Comparison of ENCODE assay signal across 15 cellular contexts in the genomic region with DNA sequence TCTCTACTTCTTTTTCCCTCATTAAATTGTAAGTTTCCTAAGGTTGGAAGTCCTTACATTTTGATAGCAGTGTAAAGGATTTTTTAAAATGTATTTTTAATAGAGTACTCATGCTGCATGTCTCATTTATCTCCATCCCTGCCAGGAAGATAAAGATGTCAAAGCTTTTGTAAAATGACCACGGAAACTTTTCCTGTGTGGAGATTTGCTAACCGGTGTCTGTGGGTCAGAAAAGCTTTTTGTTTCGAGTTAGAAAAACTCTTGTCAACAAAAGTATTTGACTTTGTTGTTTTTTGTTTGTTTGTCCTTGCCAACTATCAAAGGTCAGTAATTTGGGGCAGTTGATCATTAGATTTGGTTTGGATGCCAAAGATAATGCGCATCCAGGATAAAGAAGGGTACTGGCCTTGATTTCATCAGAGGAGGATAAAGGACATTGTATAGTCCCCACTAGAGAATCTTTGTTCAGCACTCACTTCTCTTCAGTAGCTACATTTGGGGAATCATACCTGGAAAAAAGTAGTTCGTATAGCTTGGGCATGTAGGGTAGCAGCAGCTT.
DNase-seq lines count a peak whose midpoint lies in the region; ATAC-seq, FAIRE-seq and TF ChIP-seq lines count a peak whose summit lies in the region.
"Had no signal": no experiment of that assay in that cellular context is flagged by ENCODE, and none has a peak within 500 bp of the region (broad histone marks: within the 10 kb centered on the region; RNA-seq: fewer than 3 reads in every experiment).

No MANE protein-coding gene starts in this region.

- H3K4ac ChIP-seq in mesenchymal stem cell (ENCODE audit: low read depth in 1 of 2, low read length in 2 of 2), result no peak overlapping the region

- H3K4me3 ChIP-seq in right atrium auricular region (no peak overlapping the region), mesenchymal stem cell (ENCODE audit: insufficient read depth in 1 of 2, low read depth in 1 of 2, low read length in 2 of 2) (no peak overlapping the region), vagina (no peak overlapping the region)
- H3K4me3 ChIP-seq: BLaER1, Peyer's patch had no signal

- H3K27ac Mint-ChIP-seq in activated naive CD8-positive, alpha-beta T cell treated with anti-CD3 and anti-CD28 coated beads for 36 hours, result peak overlapping the region; percentile 91

- H3K27me3 ChIP-seq in right atrium auricular region (no peaks in the 10 kb centered on the region), mesenchymal stem cell (ENCODE audit: control insufficient read depth in 1 of 2, insufficient read depth in 1 of 2, low read length in 2 of 2) (no peaks in the 10 kb centered on the region), vagina (no peaks in the 10 kb centered on the region)
- H3K27me3 ChIP-seq: BLaER1, Peyer's patch had no signal

- H3K79me1 ChIP-seq in mesenchymal stem cell (replicated peaks; ENCODE audit: low read length, poor library complexity, severe bottlenecking), result peaks cover 4% of the 10 kb centered on the region

- no peak overlapping the region for H2BK5ac ChIP-seq in mesenchymal stem cell (ENCODE audit: low read depth, low read length, poor library complexity, severe bottlenecking)

- no peak overlapping the region for H2AFZ ChIP-seq in mesenchymal stem cell (ENCODE audit: low read depth, low read length)

- peaks cover 66% of the 10 kb centered on the region for H3K4me1 Mint-ChIP-seq in activated naive CD8-positive, alpha-beta T cell treated with anti-CD3 and anti-CD28 coated beads for 36 hours

- H3K23ac ChIP-seq in mesenchymal stem cell (ENCODE audit: low read length in 2 of 2), result no peak overlapping the region

- H2BK15ac ChIP-seq in mesenchymal stem cell (ENCODE audit: low read depth, poor library complexity, severe bottlenecking), result no peak overlapping the region

- H3K27ac ChIP-seq in right atrium auricular region, result peak overlapping the region; percentile 47 to 56
- H3K27ac ChIP-seq in mesenchymal stem cell (ENCODE audit: low read length, poor library complexity, severe bottlenecking), result no peak overlapping the region
- peak overlapping the region; percentile 33 for H3K27ac ChIP-seq in vagina

- peak overlapping the region; percentile 49 for H3K9ac ChIP-seq in mesenchymal stem cell (ENCODE audit: low read length)
- H3K9ac ChIP-seq: BLaER1 had no signal

- H2BK120ac ChIP-seq in mesenchymal stem cell (ENCODE audit: low read depth, low read length), result no peak overlapping the region

- no peak for TF ChIP-seq POLR2A in vagina (IDR thresholded peaks at IDR 0.05)
- TF ChIP-seq POLR2A in GM12891 (IDR thresholded peaks at IDR 0.05; ENCODE audit: low read depth, low read length), result no peak

- H3K18ac ChIP-seq in mesenchymal stem cell (ENCODE audit: low read depth in 1 of 2, low read length in 2 of 2), result no peak overlapping the region

- TF ChIP-seq CTCF in right atrium auricular region (IDR thresholded peaks at IDR 0.05) (no peak), vagina (IDR thresholded peaks at IDR 0.05) (no peak)

- no peak overlapping the region for H4K91ac ChIP-seq in mesenchymal stem cell (ENCODE audit: low read length)

- FAIRE-seq in GM12891 (lab: Jason Lieb, UNC), result no peak

- H3K27me3 Mint-ChIP-seq in activated naive CD8-positive, alpha-beta T cell treated with anti-CD3 and anti-CD28 coated beads for 36 hours, result no peaks in the 10 kb centered on the region

- H3K14ac ChIP-seq in mesenchymal stem cell (ENCODE audit: low read length in 2 of 2), result no peak overlapping the region

- no peak for ATAC-seq in left ventricle myocardium superior
- no peak for ATAC-seq in GM21360 (IDR thresholded peaks at IDR 0.05; ENCODE audit: unreplicated experiment)

- H3K9me3 ChIP-seq in right atrium auricular region (no peaks in the 10 kb centered on the region), mesenchymal stem cell (ENCODE audit: control insufficient read depth, low read length) (no peaks in the 10 kb centered on the region), vagina (no peaks in the 10 kb centered on the region)
- H3K9me3 ChIP-seq: BLaER1, Peyer's patch had no signal

- 92% methylated on average over 5 of the region's 5 CpGs for WGBS in mesenchymal stem cell

- no peak overlapping the region for H2BK12ac ChIP-seq in mesenchymal stem cell (ENCODE audit: low read length in 2 of 2)

- H4K8ac ChIP-seq in mesenchymal stem cell (ENCODE audit: low read length), result no peak overlapping the region

- H3K36me3 Mint-ChIP-seq in activated naive CD8-positive, alpha-beta T cell treated with anti-CD3 and anti-CD28 coated beads for 36 hours, result peaks cover 74% of the 10 kb centered on the region

- intact Hi-C loops in left ventricle myocardium superior (cut with micrococcal nuclease) (no loop called here), vagina (cut with DNase I) (no loop called here)

- DNase-seq in right atrium auricular region (ENCODE audit: low spot score) (no peak), left ventricle myocardium superior (no peak), mesenchymal stem cell (no peak), vagina (ENCODE audit: extremely low spot score in 2 of 2) (no peak), GM19240 (ENCODE audit: insufficient read length, low spot score) (no peak), GM12891 (ENCODE audit: insufficient read length, low spot score) (no peak)
- no peak for DNase-seq in activated naive CD8-positive, alpha-beta T cell treated with anti-CD3 and anti-CD28 coated beads for 36 hours
- DNase-seq: activated CD4-positive, alpha-beta T cell treated with anti-CD3 and anti-CD28 coated beads, Interleukin-2, amount 50 U/mL, for 4 hours; cortex of kidney; Kasumi-1; NCI-H1694; Peyer's patch; stimulated activated CD8-positive, alpha-beta memory T cell treated with anti-CD3 and anti-CD28 coated beads, Interleukin-4, amount 100 ng/mL, for 48 hours had no signal

- H3K4me2 ChIP-seq in mesenchymal stem cell (ENCODE audit: low read length, poor library complexity, severe bottlenecking), result no peak overlapping the region
- H3K4me2 ChIP-seq: BLaER1 had no signal

- peaks cover 2% of the 10 kb centered on the region for H3K9me3 Mint-ChIP-seq in activated naive CD8-positive, alpha-beta T cell treated with anti-CD3 and anti-CD28 coated beads for 36 hours

- H3K36me3 ChIP-seq in right atrium auricular region (no peaks in the 10 kb centered on the region), mesenchymal stem cell (ENCODE audit: control insufficient read depth in 1 of 2, insufficient read depth in 2 of 2, low read depth in 1 of 2, low read length in 2 of 2) (no peaks in the 10 kb centered on the region), vagina (no peaks in the 10 kb centered on the region)
- H3K36me3 ChIP-seq: Peyer's patch had no signal

- H2AK5ac ChIP-seq in mesenchymal stem cell (ENCODE audit: low read length, severe bottlenecking), result peak overlapping the region; percentile 25

- H3K4me1 ChIP-seq in right atrium auricular region (peaks cover 0 to 49% of the 10 kb centered on the region in 2 donors), mesenchymal stem cell (ENCODE audit: control insufficient read depth, insufficient read depth, low read depth, low read length) (peaks cover 16% of the 10 kb centered on the region), vagina (peaks cover 37% of the 10 kb centered on the region)
- H3K4me1 ChIP-seq: BLaER1 had no signal

- H3K4me3 Mint-ChIP-seq in activated naive CD8-positive, alpha-beta T cell treated with anti-CD3 and anti-CD28 coated beads for 36 hours, result no peak overlapping the region

TF ChIP-seq in GM12891, 5 proteins besides CTCF, POLR2A, EP300 and RAD21:
- TF ChIP-seq PAX5 (IDR thresholded peaks at IDR 0.05; ENCODE audit: insufficient read depth, low read length, severe bottlenecking) (no peak), TAF1 (IDR thresholded peaks at IDR 0.05; ENCODE audit: low read depth, low read length) (no peak), SPI1 (IDR thresholded peaks at IDR 0.05; ENCODE audit: low read depth, low read length) (no peak), POLR2AphosphoS5 (IDR thresholded peaks at IDR 0.05; ENCODE audit: low read depth, low read length) (no peak), POU2F2 (IDR thresholded peaks at IDR 0.05; ENCODE audit: low read depth, low read length) (no peak)
